18 cellular contexts compared by ENCODE assay signal in genomic region chrX:11739796-11740195, GRCh38. TPM values are rescaled to one million over a fixed set of nuclear protein-coding genes. Genes with fewer than 3 reads are reported as not detected.
DNase-seq lines count a peak whose midpoint lies in the region; ATAC-seq, FAIRE-seq and TF ChIP-seq lines count a peak whose summit lies in the region.
"Had no signal": no experiment of that assay in that cellular context is flagged by ENCODE, and none has a peak within 500 bp of the region (broad histone marks: within the 10 kb centered on the region; RNA-seq: fewer than 3 reads in every experiment).

No MANE protein-coding gene starts in this region.

- no peaks in the 10 kb centered on the region for H3K9me3 ChIP-seq in OCI-LY7 (ENCODE audit: low read length)
- H3K9me3 ChIP-seq: adrenal gland had no signal

- H4K20me1 ChIP-seq in OCI-LY7 (ENCODE audit: insufficient read depth, low read length): no peaks in the 10 kb centered on the region

- DNase-seq in GM18507 (ENCODE audit: extremely low spot score, insufficient read length, low read depth) (no peak), NCI-H146 (lab: John Stamatoyannopoulos, UW) (no peak), globus pallidus (ENCODE audit: low spot score) (no peak), OCI-LY7 (ENCODE audit: low spot score) (no peak)
- DNase-seq: adrenal gland; CD8-positive, alpha-beta T cell; central memory CD4-positive, alpha-beta T cell; kidney; NCI-H1694 treated with DMSO at 0.1 percent for 48 hours; NCI-H345; stimulated activated CD4-positive, alpha-beta T cell treated with anti-CD3 and anti-CD28 coated beads, Interleukin-15, amount 100 ng/mL, for 24 hours had no signal

- POLR2A ChIA-PET in OCI-LY7 (lab: Charles Lee): no interaction called here

- no peaks in the 10 kb centered on the region for H3K4me1 ChIP-seq in OCI-LY7 (ENCODE audit: insufficient read depth, low read length, poor library complexity, severe bottlenecking)
- H3K4me1 ChIP-seq: adrenal gland had no signal

- intact Hi-C loops in OCI-LY7 (cut with micrococcal nuclease; ENCODE audit: unreplicated experiment): no loop called here

- peak; percentile 43 for ATAC-seq in GM19328 (IDR thresholded peaks at IDR 0.05; ENCODE audit: unreplicated experiment)
- ATAC-seq in HG02759 (IDR thresholded peaks at IDR 0.05; ENCODE audit: unreplicated experiment): peak; percentile 75
- ATAC-seq in HG03469 (IDR thresholded peaks at IDR 0.05; ENCODE audit: unreplicated experiment): peak; percentile 53
- ATAC-seq in HG03521 (IDR thresholded peaks at IDR 0.05; ENCODE audit: unreplicated experiment): no peak
- ATAC-seq: CD8-positive, alpha-beta T cell; HepG2; WTC11 had no signal

- CTCF ChIA-PET in OCI-LY7 (lab: Charles Lee; ENCODE audit: unreplicated experiment): no interaction called here

- peak; percentile 97 for FAIRE-seq in GM18507 (lab: Jason Lieb, UNC)
- FAIRE-seq: H54, HepG2 had no signal

- BruUV-seq in OCI-LY7 (replicated peaks; lab: Mats Ljungman, UMichigan): no TSS peak

- no peak overlapping the region for H3K4me2 ChIP-seq in OCI-LY7 (ENCODE audit: low read length)

- H2AFZ ChIP-seq in OCI-LY7 (ENCODE audit: low read length): no peak overlapping the region

- H3K4me3 ChIP-seq in OCI-LY7 (ENCODE audit: low read depth, low read length, poor library complexity, severe bottlenecking): no peak overlapping the region
- H3K4me3 ChIP-seq: adrenal gland had no signal

- no peaks in the 10 kb centered on the region for H3K36me3 ChIP-seq in OCI-LY7 (ENCODE audit: insufficient read depth, low read length)
- H3K36me3 ChIP-seq: adrenal gland had no signal

- no peak overlapping the region for H3K27ac ChIP-seq in OCI-LY7 (ENCODE audit: low read depth, low read length, poor library complexity, severe bottlenecking)
- H3K27ac ChIP-seq: adrenal gland had no signal

- TF ChIP-seq CTCF in OCI-LY7 (conservative IDR thresholded peaks at IDR 0.05; ENCODE audit: low read length): no peak

- no peaks in the 10 kb centered on the region for H3K79me2 ChIP-seq in OCI-LY7 (ENCODE audit: insufficient read depth, low read depth, low read length)

- no peaks in the 10 kb centered on the region for H3K9me2 ChIP-seq in OCI-LY7 (ENCODE audit: insufficient read depth, low read length)

RNA-seq across cellular contexts. Expression of gene MSL3, which starts 18.2 kb away (rescaled TPM):
- 29.4 and 40.7 TPM in 2 replicates for total RNA-seq in OCI-LY7 (2014; rRNA removed; shearing (Covaris generic))
- total RNA-seq in OCI-LY7 (2022): 42.5 and 47.7 TPM in 2 replicates
